Comparison of ENCODE assay signal across 11 cellular contexts in the genomic region with DNA sequence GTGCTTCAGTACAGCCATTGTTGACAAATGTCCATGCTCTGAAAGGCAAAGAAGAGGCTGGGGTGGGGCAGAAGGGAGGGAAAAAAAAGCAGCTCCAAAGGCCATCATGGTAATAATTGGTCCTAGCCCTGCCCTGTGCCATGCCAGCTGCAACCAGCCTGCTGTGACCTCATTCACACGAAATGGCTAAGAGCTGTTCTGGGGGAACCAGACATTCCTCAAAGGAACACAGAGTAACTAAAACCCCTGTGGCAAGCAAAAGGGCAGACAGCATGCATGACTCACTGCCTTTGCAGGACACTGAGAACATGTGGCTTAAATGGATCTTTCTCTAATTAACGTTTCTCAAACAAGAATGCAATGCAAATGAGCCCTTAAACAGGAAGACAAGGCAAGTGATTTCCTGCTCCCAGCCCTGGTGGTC. TPM values are rescaled to one million over a fixed set of nuclear protein-coding genes. Genes with fewer than 3 reads are reported as not detected.
DNase-seq lines count a peak whose midpoint lies in the region; ATAC-seq and TF ChIP-seq lines count a peak whose summit lies in the region.
"Had no signal": no experiment of that assay in that cellular context is flagged by ENCODE, and none has a peak within 500 bp of the region (broad histone marks: within the 10 kb centered on the region; RNA-seq: fewer than 3 reads in every experiment).

No MANE protein-coding gene starts in this region.

- H3K27ac ChIP-seq in spleen: no peak overlapping the region

- H3K9me3 ChIP-seq in spleen: no peaks in the 10 kb centered on the region

- ATAC-seq in HG03354 (IDR thresholded peaks at IDR 0.05; ENCODE audit: poor library complexity, severe bottlenecking, unreplicated experiment): no peak
- ATAC-seq in GM18498 (IDR thresholded peaks at IDR 0.05; ENCODE audit: unreplicated experiment): no peak
- ATAC-seq in GM21360 (IDR thresholded peaks at IDR 0.05; ENCODE audit: unreplicated experiment): no peak
- ATAC-seq: stimulated activated effector memory CD8-positive, alpha-beta T cell treated with anti-CD3 and anti-CD28 coated beads, Interleukin-12 subunit alpha, Interleukin-12 subunit beta, amount 100 ng/mL, for 72 hours had no signal

- no peak for TF ChIP-seq POLR2A in NB4 (IDR thresholded peaks at IDR 0.05; ENCODE audit: extremely low read depth, insufficient read length)
- TF ChIP-seq POLR2A in spleen (IDR thresholded peaks at IDR 0.05): no peak

- H3K4me3 ChIP-seq in NB4 (ENCODE audit: low read depth, low read length) (no peak overlapping the region), spleen (no peak overlapping the region)

- DNase-seq in EH (ENCODE audit: low read depth) (peak; percentile 69), NB4 (ENCODE audit: low read depth) (peak; percentile 9), epidermal melanocyte (ENCODE audit: insufficient read length, low spot score) (peak; percentile 67), non-pigmented ciliary epithelial cell (ENCODE audit: low read depth) (peak; percentile 67), spleen (no peak)
- DNase-seq: MM.1S had no signal

- TF ChIP-seq CTCF in NB4 (IDR thresholded peaks at IDR 0.05; ENCODE audit: low read depth, low read length) (no peak), spleen (IDR thresholded peaks at IDR 0.05 in 8 of 11, conservative IDR thresholded peaks at IDR 0.05 in 3 of 11) (no peak)

- intact Hi-C loops in spleen (cut with DNase I; ENCODE audit: low total_unique reads): no loop called here

- WGBS in spleen, 5 donors: 36 to 78% (median 48%) methylated on average over 2 of the region's 2 CpGs

- no peaks in the 10 kb centered on the region for H3K36me3 ChIP-seq in spleen

- H3K27me3 ChIP-seq in spleen (replicated peaks in 1 of 7): peaks cover 0 to 5% (median 0%) of the 10 kb centered on the region in 7 donors

- H3K4me1 ChIP-seq in spleen: no peaks in the 10 kb centered on the region

RNA-seq across cellular contexts. Expression of gene STYXL2, which starts 42.3 kb away (rescaled TPM):
- not detected for total RNA-seq in spleen
- polyA plus RNA-seq in spleen: not detected
- total RNA-seq: activated T-helper 2 cell treated with anti-CD3 and anti-CD28 coated beads, Interferon-gamma antibody, Interleukin-2, Interleukin-4, amounts not matched to agents 10 μg/mL and 5 μg/mL and 100 μg/mL, durations not matched to agents 14 hours and 24 hours and 36 hours had no signal

RNA-seq across cellular contexts. Expression of gene GPA33, which starts 46.0 kb away (rescaled TPM):
- total RNA-seq in spleen: 1 to 10 TPM in 4 of 7 donors, under 1 TPM in 3; 0.54 to 1.4 (median 1.0) TPM
- polyA plus RNA-seq in spleen: under 1 TPM; 0.07 to 0.85 (median 0.16) TPM
